ENCODE assay signal across 8 cellular contexts in genomic region chr6:16731503-16732018, GRCh38. TPM values are rescaled to one million over a fixed set of nuclear protein-coding genes. Genes with fewer than 3 reads are reported as not detected.
A peak's percentile ranks its signal among the peaks of the same experiment; 100 is the strongest.
DNase-seq lines count a peak whose midpoint lies in the region; ATAC-seq and TF ChIP-seq lines count a peak whose summit lies in the region.

No MANE protein-coding gene starts in this region.

- H2AFZ ChIP-seq in neuronal stem cell (ENCODE audit: low read length), result no peak overlapping the region

- no peak overlapping the region for H2BK120ac ChIP-seq in neuronal stem cell (ENCODE audit: low read depth, low read length)

- no peaks in the 10 kb centered on the region for H3K79me1 ChIP-seq in neuronal stem cell (ENCODE audit: low read depth, low read length)

- H3K36me3 ChIP-seq in left lung (peaks cover 0 to 6% of the 10 kb centered on the region in 2 donors), neuronal stem cell (replicated peaks in 1 of 2; ENCODE audit: control insufficient read depth in 2 of 2, insufficient read depth in 2 of 2, low read length in 2 of 2) (no peaks in the 10 kb centered on the region), tibial nerve (no peaks in the 10 kb centered on the region)

- no peak overlapping the region for H3K18ac ChIP-seq in neuronal stem cell (ENCODE audit: low read length)

- H4K91ac ChIP-seq in neuronal stem cell (ENCODE audit: low read depth, low read length, poor library complexity), result no peak overlapping the region

- TF ChIP-seq CTCF in NB4 (IDR thresholded peaks at IDR 0.05; ENCODE audit: low read depth, low read length) (no peak), left lung (IDR thresholded peaks at IDR 0.05) (no peak), tibial nerve (IDR thresholded peaks at IDR 0.05) (no peak)

- ATAC-seq in GM18505 (IDR thresholded peaks at IDR 0.05; ENCODE audit: unreplicated experiment), result peak; percentile 96
- ATAC-seq in GM21717 (IDR thresholded peaks at IDR 0.05; ENCODE audit: unreplicated experiment), result peak; percentile 99
- ATAC-seq in left lung, result peak; percentile 29

- DNase-seq in NB4 (ENCODE audit: low read depth) (peak; percentile 60), left lung (no peak), neuronal stem cell (ENCODE audit: low spot score) (no peak), SKM-1 (lab: John Stamatoyannopoulos, UW; ENCODE audit: unreplicated experiment) (no peak), HUDEP-2 (lab: John Stamatoyannopoulos, UW; ENCODE audit: unreplicated experiment in 76 of 76) (no peak), tibial nerve (ENCODE audit: low spot score in 2 of 2) (no peak)

- no peak overlapping the region for H4K8ac ChIP-seq in neuronal stem cell (ENCODE audit: low read depth, low read length)

- no peak overlapping the region for H2BK15ac ChIP-seq in neuronal stem cell (ENCODE audit: low read length)

- no peak overlapping the region for H3K14ac ChIP-seq in neuronal stem cell (ENCODE audit: low read length)

- TF ChIP-seq EP300 in tibial nerve (IDR thresholded peaks at IDR 0.05), result no peak

- no peak overlapping the region for H2BK5ac ChIP-seq in neuronal stem cell (ENCODE audit: low read length)

- intact Hi-C loops in left lung (cut with DNase I), result no loop called here

- no peak overlapping the region for H2AK5ac ChIP-seq in neuronal stem cell (ENCODE audit: low read depth, low read length)

- H3K4ac ChIP-seq in neuronal stem cell (ENCODE audit: low read length), result no peak overlapping the region

- no peaks in the 10 kb centered on the region for H3K9me3 ChIP-seq in left lung
- no peaks in the 10 kb centered on the region for H3K9me3 ChIP-seq in neuronal stem cell (replicated peaks in 1 of 2; ENCODE audit: control insufficient read depth in 2 of 2, insufficient read depth in 1 of 2, low read depth in 1 of 2, low read length in 2 of 2)
- H3K9me3 ChIP-seq in tibial nerve, result no peaks in the 10 kb centered on the region

- peaks cover 28 to 67% of the 10 kb centered on the region in 2 donors for H3K4me1 ChIP-seq in left lung
- H3K4me1 ChIP-seq in neuronal stem cell (ENCODE audit: control insufficient read depth in 2 of 2, insufficient read depth in 1 of 2, low read depth in 1 of 2, low read length in 2 of 2), result peaks cover 0 to 4% of the 10 kb centered on the region in 2 donors
- peaks cover 0 to 15% (median 12%) of the 10 kb centered on the region in 4 donors for H3K4me1 ChIP-seq in tibial nerve

- no peak overlapping the region for H3K4me2 ChIP-seq in neuronal stem cell (ENCODE audit: insufficient read depth, low read length, poor library complexity, severe bottlenecking)

- H3K23ac ChIP-seq in neuronal stem cell (ENCODE audit: low read depth, low read length, poor library complexity), result no peak overlapping the region

- WGBS in neuronal stem cell (ENCODE audit: extremely low coverage in 2 of 2, insufficient read length in 2 of 2, insufficient replicate concordance in 1 of 2), 2 donors, result no CpG with 5 or more reads among the region's 5 CpGs
- whole genome bisulfite sequencing in tibial nerve, 2 donors, result 71 to 73% methylated on average over 5 of the region's 5 CpGs

- H3K4me3 ChIP-seq in NB4 (ENCODE audit: low read depth, low read length) (no peak overlapping the region), left lung (no peak overlapping the region), neuronal stem cell (ENCODE audit: low read length in 2 of 2) (no peak overlapping the region), tibial nerve (no peak overlapping the region)

- peak overlapping the region in 1 of 2 donors; percentile 28 for H3K27ac ChIP-seq in left lung
- H3K27ac ChIP-seq in neuronal stem cell (replicated peaks; ENCODE audit: low read length), result no peak overlapping the region
- no peak overlapping the region for H3K27ac ChIP-seq in tibial nerve

- no peak for TF ChIP-seq POLR2A in GM18505 (IDR thresholded peaks at IDR 0.05; ENCODE audit: borderline replicate concordance, extremely low read depth, insufficient read depth, insufficient read length)
- TF ChIP-seq POLR2A in NB4 (IDR thresholded peaks at IDR 0.05; ENCODE audit: extremely low read depth, insufficient read length), result no peak
- TF ChIP-seq POLR2A in tibial nerve (IDR thresholded peaks at IDR 0.05), result no peak

- no peak overlapping the region for H3K9ac ChIP-seq in neuronal stem cell (ENCODE audit: low read depth, low read length, poor library complexity)

- no peak overlapping the region for H2BK12ac ChIP-seq in neuronal stem cell (ENCODE audit: low read length)

- no peaks in the 10 kb centered on the region for H3K27me3 ChIP-seq in left lung
- H3K27me3 ChIP-seq in neuronal stem cell (ENCODE audit: control insufficient read depth in 3 of 3, insufficient read depth in 3 of 3, low read depth in 1 of 3, low read length in 3 of 3), result no peaks in the 10 kb centered on the region
- no peaks in the 10 kb centered on the region for H3K27me3 ChIP-seq in tibial nerve

RNA-seq across cellular contexts. Expression of gene ATXN1, which starts 29.7 kb away (rescaled TPM):
- 10 to 100 TPM; 52.5 to 67.4 TPM for total RNA-seq in left lung
- polyA plus RNA-seq in neuronal stem cell (2013, experiment 1 of 2), result 1.3 TPM
- polyA plus RNA-seq in neuronal stem cell (2013, experiment 2 of 2), result 1.9 TPM
- 10 to 100 TPM; 24.9 to 48.0 (median 36.8) TPM for total RNA-seq in tibial nerve

Comparison
In these comparisons a context has a peak if more than half of its experiments do, and no peak if none do; other contexts are left out.
1. ATAC-seq: peak in every context shown above with its lines; median percentile 99 in GM21717; 96 in GM18505; 29 in left lung.